23 cellular contexts compared by ENCODE assay signal in genomic region chr2:20692081-20692480, GRCh38. TPM values are rescaled to one million over a fixed set of nuclear protein-coding genes. Genes with fewer than 3 reads are reported as not detected.
"Had no signal": no experiment of that assay in that cellular context is flagged by ENCODE, and none has a peak within 500 bp of the region (broad histone marks: within the 10 kb centered on the region; RNA-seq: fewer than 3 reads in every experiment).

No MANE protein-coding gene starts in this region.

- DNase-seq: KBM-7; MV-4-11; NCI-H1048; NCI-H1105; NCI-H1417; NCI-H1436 treated with DMSO at 0.1 percent for 48 hours; NCI-H1694; NCI-H187 treated with DMSO at 0.1 percent for 48 hours; NCI-H2081; NCI-H2107; NCI-H2227 treated with DMSO at 0.1 percent for 48 hours; NCI-H510A; NCI-H524 treated with DMSO at 0.1 percent for 48 hours; NCI-H69; NCI-H774; NK-92 treated with Interleukin-12 subunit alpha and Interleukin-12 subunit beta, amount 100 ng/mL, for 24 hours; PC-3; SHP77 had no signal

- ATAC-seq: Panc1, PC-3, SK-N-SH treated with all-trans-retinoic acid at 6 μM for 48 hours had no signal

- H3K27ac ChIP-seq: RWPE1 had no signal

RNA-seq across cellular contexts. Expression of gene GDF7, which starts 25.1 kb away (rescaled TPM):
- total RNA-seq: LHCN-M2, MCF 10A had no signal
